In the genomic region with DNA sequence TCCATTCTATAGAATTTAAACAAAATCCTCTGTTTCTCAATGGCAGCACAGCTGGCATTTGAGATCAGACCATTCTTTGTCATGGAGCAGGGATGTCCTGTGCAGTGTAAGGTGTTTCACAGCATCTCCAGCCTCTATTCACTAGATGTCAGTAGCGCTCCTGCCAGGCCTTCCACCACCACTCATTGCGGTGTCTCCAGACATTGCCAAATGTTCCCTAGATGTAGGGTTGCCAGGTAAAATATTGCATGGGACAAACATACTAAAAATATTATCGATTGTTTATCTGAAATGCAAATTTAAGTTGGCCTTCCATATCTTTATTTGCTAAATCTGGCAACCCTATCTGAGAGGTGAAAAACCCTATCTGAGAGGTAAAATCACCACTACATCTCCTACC, we compare ENCODE assay signal across 11 cellular contexts. TPM values are rescaled to one million over a fixed set of nuclear protein-coding genes. Genes with fewer than 3 reads are reported as not detected.
DNase-seq lines count a peak whose midpoint lies in the region; ATAC-seq and TF ChIP-seq lines count a peak whose summit lies in the region.
"Had no signal": no experiment of that assay in that cellular context is flagged by ENCODE, and none has a peak within 500 bp of the region (broad histone marks: within the 10 kb centered on the region; RNA-seq: fewer than 3 reads in every experiment).

No MANE protein-coding gene starts in this region.

- peaks cover 9% of the 10 kb centered on the region for H3K9me3 ChIP-seq in WERI-Rb-1 (ENCODE audit: severe bottlenecking)
- H3K9me3 ChIP-seq in liver (ENCODE audit: control insufficient read depth in 4 of 4, low read length in 3 of 4): no peaks in the 10 kb centered on the region
- H3K9me3 ChIP-seq: thoracic aorta had no signal

- H3K9me3 Mint-ChIP-seq in effector memory CD8-positive, alpha-beta T cell: no peaks in the 10 kb centered on the region

- no peak overlapping the region for H3K4me3 Mint-ChIP-seq in effector memory CD8-positive, alpha-beta T cell
- H3K4me3 Mint-ChIP-seq: naive thymus-derived CD8-positive, alpha-beta T cell had no signal

- no peak for ATAC-seq in effector memory CD8-positive, alpha-beta T cell (replicated peaks)
- ATAC-seq in HG02642 (IDR thresholded peaks at IDR 0.05; ENCODE audit: poor library complexity, unreplicated experiment): no peak
- ATAC-seq: naive thymus-derived CD8-positive, alpha-beta T cell had no signal

- H3K9ac ChIP-seq in liver (ENCODE audit: low read depth in 1 of 2, low read length in 2 of 2): no peak overlapping the region

- H3K36me3 ChIP-seq in GM06990 (ENCODE audit: control insufficient read depth, insufficient read depth, low read length) (no peaks in the 10 kb centered on the region), WERI-Rb-1 (no peaks in the 10 kb centered on the region), liver (ENCODE audit: control insufficient read depth in 4 of 4, insufficient read depth in 3 of 4, low read depth in 1 of 4, low read length in 3 of 4) (no peaks in the 10 kb centered on the region)
- H3K36me3 ChIP-seq: thoracic aorta had no signal

- H3K27me3 ChIP-seq in GM06990 (replicated peaks; ENCODE audit: control insufficient read depth, insufficient read depth, low read length) (no peaks in the 10 kb centered on the region), WERI-Rb-1 (ENCODE audit: insufficient read depth, low read depth, severe bottlenecking) (peaks cover 57% of the 10 kb centered on the region), liver (ENCODE audit: control insufficient read depth in 4 of 4, insufficient read depth in 4 of 4, low read length in 3 of 4) (no peaks in the 10 kb centered on the region)

- peak; percentile 58 to 59 for TF ChIP-seq RAD21 in liver (IDR thresholded peaks at IDR 0.05)

- H3K27ac Mint-ChIP-seq in effector memory CD8-positive, alpha-beta T cell: no peak overlapping the region
- H3K27ac Mint-ChIP-seq: naive thymus-derived CD8-positive, alpha-beta T cell had no signal

- peaks cover 1 to 3% of the 10 kb centered on the region in 2 donors for H3K4me1 Mint-ChIP-seq in effector memory CD8-positive, alpha-beta T cell (ENCODE audit: low read depth in 2 of 2)
- H3K4me1 Mint-ChIP-seq: naive thymus-derived CD8-positive, alpha-beta T cell had no signal

- peaks cover 5 to 10% of the 10 kb centered on the region in 2 donors for H3K27me3 Mint-ChIP-seq in effector memory CD8-positive, alpha-beta T cell

- DNase-seq in GM06990 (ENCODE audit: extremely low read depth, insufficient read length) (no peak), HT1080 (ENCODE audit: low read depth) (peak; percentile 34), WERI-Rb-1 (peak; percentile 41), substantia nigra (lab: John Stamatoyannopoulos, UW) (no peak)
- DNase-seq in effector memory CD8-positive, alpha-beta T cell: no peak
- DNase-seq: MV-4-11; naive thymus-derived CD8-positive, alpha-beta T cell; stimulated activated CD4-positive, alpha-beta T cell treated with anti-CD3 and anti-CD28 coated beads, Interleukin-4, amount 100 ng/mL, for 1 hour had no signal

- H3K4me3 ChIP-seq in GM06990 (replicated peaks; ENCODE audit: low read depth, low read length): no peak overlapping the region
- no peak overlapping the region for H3K4me3 ChIP-seq in WERI-Rb-1 (ENCODE audit: low read depth, low read length)
- no peak overlapping the region for H3K4me3 ChIP-seq in liver (ENCODE audit: low read depth in 1 of 3, low read length in 3 of 3)
- H3K4me3 ChIP-seq: thoracic aorta had no signal

- TF ChIP-seq CTCF in GM06990 (IDR thresholded peaks at IDR 0.05; ENCODE audit: insufficient read depth, low read length, poor library complexity, severe bottlenecking) (peak; percentile 29), WERI-Rb-1 (IDR thresholded peaks at IDR 0.05; ENCODE audit: low read depth, low read length) (peak; percentile 76), liver (IDR thresholded peaks at IDR 0.05; ENCODE audit: low read depth, low read length, missing input control) (peak; percentile 9)

- H3K4me1 ChIP-seq in liver (ENCODE audit: control insufficient read depth in 4 of 4, insufficient read depth in 4 of 4, low read length in 3 of 4): no peaks in the 10 kb centered on the region

- H3K36me3 Mint-ChIP-seq in effector memory CD8-positive, alpha-beta T cell (ENCODE audit: insufficient read depth): no peaks in the 10 kb centered on the region

- 68% methylated on average over 3 of the region's 3 CpGs for WGBS in liver

- H3K27ac ChIP-seq in WERI-Rb-1 (no peak overlapping the region), liver (ENCODE audit: low read depth in 1 of 2, low read length in 2 of 2) (no peak overlapping the region), substantia nigra (ENCODE audit: low read depth, low read length, poor library complexity, severe bottlenecking) (no peak overlapping the region)
- H3K27ac ChIP-seq: thoracic aorta had no signal

TF ChIP-seq in liver, 16 proteins besides CTCF, POLR2A, EP300 and RAD21:
- TF ChIP-seq HNF4A (conservative IDR thresholded peaks at IDR 0.05) (no peak), EGR1 (IDR thresholded peaks at IDR 0.05; ENCODE audit: low read depth in 2 of 2) (no peak), MAX (IDR thresholded peaks at IDR 0.05) (no peak), FOXA2 (IDR thresholded peaks at IDR 0.05) (no peak)
TF ChIP-seq in liver: peak in this region for 0.

RNA-seq across cellular contexts. Expression of gene ITLN2, which starts 11.7 kb away (rescaled TPM):
- total RNA-seq in HT1080 (2014; rRNA removed; shearing (Covaris generic)): not detected in 2 replicates
- not detected in 2 replicates for polyA plus RNA-seq in HT1080 (2015; cell fraction: cytosol; rRNA removed)
- not detected in 2 replicates for polyA plus RNA-seq in HT1080 (2015; cell fraction: nucleus; rRNA removed)
- total RNA-seq in liver: under 1 TPM in 1 of 2 donors, not detected in 1; 0.50 TPM
- under 1 TPM in 1 of 2 donors, not detected in 1; 0.12 TPM for polyA plus RNA-seq in liver
- total RNA-seq: naive thymus-derived CD8-positive, alpha-beta T cell had no signal
- polyA plus RNA-seq: naive thymus-derived CD8-positive, alpha-beta T cell had no signal

RNA-seq across cellular contexts. Expression of gene ITLN1, which starts 57.9 kb away (rescaled TPM):
- not detected in 2 replicates for total RNA-seq in HT1080 (2014; rRNA removed; shearing (Covaris generic))
- not detected in 2 replicates for polyA plus RNA-seq in HT1080 (2015; cell fraction: cytosol; rRNA removed)
- polyA plus RNA-seq in HT1080 (2015; cell fraction: nucleus; rRNA removed): not detected in 2 replicates
- 10 to 100 TPM in 1 of 2 donors, 1 to 10 TPM in 1; 5.0 to 13.4 TPM for total RNA-seq in liver
- polyA plus RNA-seq in liver: 1 to 10 TPM; 3.7 to 6.1 TPM
- total RNA-seq: naive thymus-derived CD8-positive, alpha-beta T cell had no signal
- polyA plus RNA-seq: naive thymus-derived CD8-positive, alpha-beta T cell had no signal

Comparison
In these comparisons a context has a peak if more than half of its experiments do, and no peak if none do; other contexts are left out.
1. DNase-seq: peak in HT1080 (single experiment) and WERI-Rb-1 (single experiment); none in GM06990 (single experiment), substantia nigra (0 of 49) and effector memory CD8-positive, alpha-beta T cell (0 of 3).
2. CTCF ChIP-seq: peak in every context shown above with its lines; median percentile 76 in WERI-Rb-1; 29 in GM06990; 9 in liver.